29 cellular contexts compared by ENCODE assay signal in the genomic region with DNA sequence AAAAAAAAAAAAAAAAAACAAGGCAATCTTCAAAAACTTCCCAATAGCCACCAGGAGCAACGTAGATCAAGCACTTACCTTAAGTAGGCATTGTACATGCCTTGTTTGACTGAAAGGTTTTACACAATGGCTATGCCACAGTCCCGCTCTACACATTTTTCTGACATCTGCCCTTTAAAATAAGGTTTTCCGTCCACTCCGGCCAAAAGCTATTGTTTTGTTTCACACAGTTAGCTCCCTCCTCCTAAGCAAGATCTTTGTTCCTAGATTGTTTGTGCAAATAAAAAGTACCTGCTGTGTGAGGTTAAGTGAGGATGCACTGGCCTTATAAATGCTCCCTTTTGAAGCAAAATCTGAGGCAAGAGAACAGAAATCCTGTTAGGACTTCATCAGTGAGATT. TPM values are rescaled to one million over a fixed set of nuclear protein-coding genes. Genes with fewer than 3 reads are reported as not detected.
DNase-seq lines count a peak whose midpoint lies in the region; ATAC-seq, FAIRE-seq and TF ChIP-seq lines count a peak whose summit lies in the region.
"Had no signal": no experiment of that assay in that cellular context is flagged by ENCODE, and none has a peak within 500 bp of the region (broad histone marks: within the 10 kb centered on the region; RNA-seq: fewer than 3 reads in every experiment).

No MANE protein-coding gene starts in this region.

- CTCF ChIA-PET in SK-N-SH (lab: Yijun Ruan, JAX) (interaction anchor here (2.5 to 3.2 kb wide), 2 partner anchors 15 to 65 kb away, joined by 9 to 13 read pairs; no protein-coding TSS in a partner anchor), endothelial cell of umbilical vein (lab: Charles Lee) (interaction anchor here (1.0 to 4.3 kb wide), 4 partner anchors 11 to 325 kb away, joined by 6 to 49 read pairs (median 14); a partner anchor contains a TSS)

- TF ChIP-seq CTCF in SK-N-SH (IDR thresholded peaks at IDR 0.05) (no peak), endothelial cell of umbilical vein (IDR thresholded peaks at IDR 0.05; ENCODE audit: extremely low read depth in 1 of 2, insufficient read depth in 1 of 2, low read depth in 1 of 2, low read length in 2 of 2) (no peak), mesothelial cell of epicardium (IDR thresholded peaks at IDR 0.05; ENCODE audit: unreplicated experiment) (no peak)

- H3K4me2 ChIP-seq in SK-N-SH, result peak overlapping the region; percentile 64; the same call in 1 of the 2 replicates
- peak overlapping the region; percentile 13 for H3K4me2 ChIP-seq in endothelial cell of umbilical vein (ENCODE audit: insufficient read depth, low read length)

- peaks cover 83% of the 10 kb centered on the region for H3K79me2 ChIP-seq in SK-N-SH (ENCODE audit: insufficient read depth)
- H3K79me2 ChIP-seq in endothelial cell of umbilical vein (ENCODE audit: control insufficient read depth, insufficient read depth, low read length), result peaks cover 18% of the 10 kb centered on the region
- H3K79me2 ChIP-seq: parathyroid adenoma had no signal

- H3F3A ChIP-seq in SK-N-SH (replicated peaks; ENCODE audit: insufficient read depth), result peaks cover 28% of the 10 kb centered on the region

- DNase-seq in SK-N-SH (no peak), SJCRH30 (no peak), endothelial cell of umbilical vein (ENCODE audit: low read depth, low spot score) (peak; percentile 91), mesothelial cell of epicardium (ENCODE audit: low spot score in 2 of 2, unreplicated experiment in 2 of 2) (no peak), NCI-H1417 treated with DMSO at 0.1 percent for 48 hours (lab: John Stamatoyannopoulos, UW) (no peak)
- DNase-seq: 8988T; activated CD4-positive, alpha-beta T cell treated with anti-CD3 and anti-CD28 coated beads, Interleukin-2, amount 50 U/mL, for 4 hours; activated naive CD4-positive, alpha-beta T cell treated with Interleukin-2 at 50 U/mL for 16 hours; CD4-positive, CD25-positive, alpha-beta regulatory T cell; DND-41; effector memory CD4-positive, alpha-beta T cell; erythroblast; GF-D8; hypothalamus; left colon; NCI-H2107; sigmoid colon; stimulated activated CD4-positive, alpha-beta T cell treated with anti-CD3 and anti-CD28 coated beads, Interleukin-12 subunit alpha, Interleukin-12 subunit beta, amount 100 ng/mL, for 4 hours; stimulated activated CD4-positive, alpha-beta T cell treated with anti-CD3 and anti-CD28 coated beads, Interleukin-2, amount 100 ng/mL, for 48 hours; T-helper 17 cell had no signal

- no peaks in the 10 kb centered on the region for H3K9me3 Mint-ChIP-seq in mesothelial cell of epicardium

- no peaks in the 10 kb centered on the region for H3K9me2 ChIP-seq in SK-N-SH

- TF ChIP-seq EP300 in SK-N-SH (IDR thresholded peaks at IDR 0.05; ENCODE audit: borderline replicate concordance in 1 of 2, low read depth in 1 of 2, low read length in 1 of 2), result no peak

- H3K9me1 ChIP-seq in endothelial cell of umbilical vein (replicated peaks; ENCODE audit: control insufficient read depth, extremely low read depth, insufficient read depth, low read length), result no peaks in the 10 kb centered on the region

- TF ChIP-seq POLR2A in endothelial cell of umbilical vein (IDR thresholded peaks at IDR 0.05; ENCODE audit: low read depth, low read length), result no peak

- no peaks in the 10 kb centered on the region for H3K36me3 Mint-ChIP-seq in mesothelial cell of epicardium
- H3K36me3 Mint-ChIP-seq: CD4-positive, CD25-positive, alpha-beta regulatory T cell had no signal

- 89% methylated on average over 4 of the region's 4 CpGs for WGBS in SK-N-SH (ENCODE audit: low lambda C conversion rate)

- H3K9me3 ChIP-seq in SK-N-SH (no peaks in the 10 kb centered on the region), SJCRH30 (replicated peaks) (no peaks in the 10 kb centered on the region), endothelial cell of umbilical vein (replicated peaks; ENCODE audit: control insufficient read depth, insufficient read depth, low read length) (no peaks in the 10 kb centered on the region)
- H3K9me3 ChIP-seq: HAP-1, sigmoid colon had no signal

- no TSS peak for BruUV-seq in endothelial cell of umbilical vein (replicated peaks; lab: Mats Ljungman, UMichigan)

- POLR2A ChIA-PET in SK-N-SH (lab: Yijun Ruan, JAX), result no interaction called here
- POLR2A ChIA-PET in endothelial cell of umbilical vein (lab: Charles Lee), result interaction anchor here (0.6 to 1.2 kb wide), 2 partner anchors 9 to 10 kb away, joined by 5 to 7 read pairs; no protein-coding TSS in a partner anchor

- peak; percentile 92 for FAIRE-seq in endothelial cell of umbilical vein (lab: Jason Lieb, UNC)
- FAIRE-seq: colon, D721Med, HepG2, TTC549 had no signal

- intact Hi-C loops in endothelial cell of umbilical vein (cut with micrococcal nuclease), result no loop called here

- H3K27me3 Mint-ChIP-seq in mesothelial cell of epicardium (ENCODE audit: low read depth), result no peaks in the 10 kb centered on the region

- H2AFZ ChIP-seq in SK-N-SH (ENCODE audit: low read depth), result no peak overlapping the region
- no peak overlapping the region for H2AFZ ChIP-seq in endothelial cell of umbilical vein (ENCODE audit: low read depth, low read length)
- H2AFZ ChIP-seq: parathyroid adenoma had no signal

- H4K20me1 ChIP-seq in SK-N-SH (ENCODE audit: insufficient read depth) (no peaks in the 10 kb centered on the region), endothelial cell of umbilical vein (replicated peaks; ENCODE audit: control insufficient read depth, extremely low read depth, insufficient read depth, low read length) (no peaks in the 10 kb centered on the region)

- ATAC-seq in SK-N-SH treated with all-trans-retinoic acid at 6 μM for 48 hours (no peak), GM19397 (IDR thresholded peaks at IDR 0.05; ENCODE audit: unreplicated experiment) (no peak)
- ATAC-seq: HepG2, left colon, T-helper 17 cell had no signal

- no peak overlapping the region for H3K27ac Mint-ChIP-seq in mesothelial cell of epicardium
- H3K27ac Mint-ChIP-seq: CD4-positive, CD25-positive, alpha-beta regulatory T cell; T-helper 17 cell had no signal

- H3K4me3 Mint-ChIP-seq in mesothelial cell of epicardium, result no peak overlapping the region
- H3K4me3 Mint-ChIP-seq: CD4-positive, CD25-positive, alpha-beta regulatory T cell; T-helper 17 cell had no signal

- dilution Hi-C loops in endothelial cell of umbilical vein (cut with MboI; ENCODE audit: extremely low pct_ligation_motif_present, low sequenced_read_pairs), result no loop called here

- H3K27me3 ChIP-seq in SK-N-SH (ENCODE audit: insufficient read depth) (no peaks in the 10 kb centered on the region), SJCRH30 (no peaks in the 10 kb centered on the region), endothelial cell of umbilical vein (ENCODE audit: control insufficient read depth in 2 of 2, insufficient read depth in 2 of 2, low read length in 2 of 2) (no peaks in the 10 kb centered on the region)
- H3K27me3 ChIP-seq: sigmoid colon had no signal

- H3K4me1 ChIP-seq in SK-N-SH (ENCODE audit: control insufficient read depth in 1 of 2, insufficient read depth in 2 of 2, low read depth in 1 of 2, low read length in 1 of 2) (peaks cover 13 to 18% of the 10 kb centered on the region in 2 experiments), SJCRH30 (peaks cover 42% of the 10 kb centered on the region), endothelial cell of umbilical vein (ENCODE audit: control insufficient read depth, extremely low read depth, insufficient read depth, low read length) (peaks cover 38% of the 10 kb centered on the region)

- peaks cover 34% of the 10 kb centered on the region for H3K4me1 Mint-ChIP-seq in mesothelial cell of epicardium
- H3K4me1 Mint-ChIP-seq: CD4-positive, CD25-positive, alpha-beta regulatory T cell had no signal

- TF ChIP-seq RAD21 in SK-N-SH (IDR thresholded peaks at IDR 0.05; ENCODE audit: low read length), result no peak

- H3K36me3 ChIP-seq in SK-N-SH (replicated peaks in 1 of 2; ENCODE audit: control insufficient read depth in 1 of 2, insufficient read depth in 2 of 2, low read length in 1 of 2), result no peaks in the 10 kb centered on the region
- H3K36me3 ChIP-seq in SJCRH30, result no peaks in the 10 kb centered on the region
- H3K36me3 ChIP-seq in endothelial cell of umbilical vein (ENCODE audit: control insufficient read depth in 2 of 2, extremely low read depth in 1 of 2, insufficient read depth in 2 of 2, low read length in 2 of 2), result no peaks in the 10 kb centered on the region
- H3K36me3 ChIP-seq: HAP-1, sigmoid colon had no signal

- H3K9ac ChIP-seq in SK-N-SH (no peak overlapping the region), endothelial cell of umbilical vein (replicated peaks; ENCODE audit: extremely low read depth, insufficient read depth, low read length) (no peak overlapping the region)
- H3K9ac ChIP-seq: parathyroid adenoma had no signal

- H3K27ac ChIP-seq in SK-N-SH (ENCODE audit: low read depth in 2 of 2, low read length in 1 of 2) (peak overlapping the region in 1 of 2 experiments; percentile 97; a peak in 2 of 4 replicates), SJCRH30 (peak overlapping the region; percentile 95; the same call in 1 of the 2 replicates), endothelial cell of umbilical vein (ENCODE audit: insufficient read depth, low read depth, low read length) (peak overlapping the region; percentile 98), temporal lobe (ENCODE audit: low read depth, low read length) (peak overlapping the region; percentile 41)
- H3K27ac ChIP-seq: parathyroid adenoma had no signal

- H3K4me3 ChIP-seq in SK-N-SH (ENCODE audit: low read depth in 2 of 2, low read length in 1 of 2), result no peak overlapping the region
- H3K4me3 ChIP-seq in SJCRH30, result no peak overlapping the region
- no peak overlapping the region for H3K4me3 ChIP-seq in endothelial cell of umbilical vein (replicated peaks in 1 of 3; ENCODE audit: insufficient read depth in 1 of 3, low read depth in 1 of 3, low read length in 3 of 3)
- H3K4me3 ChIP-seq: HAP-1, sigmoid colon had no signal

TF ChIP-seq in SK-N-SH treated with all-trans-retinoic acid at 6 μM for 48 hours, 23 proteins besides CTCF, POLR2A, EP300 and RAD21 (continues in another document):
- no peak for TF ChIP-seq ZNF8 (CRISPR knock-in tag; IDR thresholded peaks at IDR 0.05)

RNA-seq across cellular contexts. Expression of a gene that starts 11.8 kb away (rescaled TPM):
- polyA plus RNA-seq in SK-N-SH (2012; rRNA removed) (23.7 and 28.0 TPM in 2 replicates), endothelial cell of umbilical vein (35.2 and 38.5 TPM in 2 replicates)
- 25.6 and 27.2 TPM in 2 replicates for polyA plus RNA-seq in SK-N-SH (2012; cell fraction: cytosol; rRNA removed)
- polyA plus RNA-seq in SK-N-SH (2012; cell fraction: nucleus; rRNA removed), result 11.2 and 15.2 TPM in 2 replicates
- total RNA-seq in SJCRH30 (2014; rRNA removed; shearing (Covaris generic)), result 78.1 and 86.0 TPM in 2 replicates
- total RNA-seq in endothelial cell of umbilical vein (35.8 and 38.4 TPM in 2 replicates), temporal lobe (271 TPM), mesothelial cell of epicardium (25.7 to 27.2 TPM (median 26.1 TPM) in 3 replicates)
- polyA plus RNA-seq in endothelial cell of umbilical vein (2011; cell fraction: cytosol; rRNA removed), result 26.9 and 29.5 TPM in 2 replicates
- polyA plus RNA-seq in endothelial cell of umbilical vein (2011; cell fraction: nucleus; rRNA removed), result 14.3 and 15.8 TPM in 2 replicates
- 20.0 and 22.7 TPM in 2 replicates for polyA plus RNA-seq in endothelial cell of umbilical vein (2012)
- 38.5 and 42.8 TPM in 2 replicates for polyA minus RNA-seq in endothelial cell of umbilical vein
- polyA minus RNA-seq in endothelial cell of umbilical vein (2011; cell fraction: cytosol; rRNA and poly(A)+ RNA removed), result 1.4 TPM
- polyA minus RNA-seq in endothelial cell of umbilical vein (2011; cell fraction: nucleus; rRNA and poly(A)+ RNA removed), result 24.9 and 28.3 TPM in 2 replicates
- total RNA-seq: HepG2 had no signal
- polyA plus RNA-seq: HepG2 had no signal
